13 cellular contexts compared by ENCODE assay signal in genomic region chr4:159052315-159052714, GRCh38. TPM values are rescaled to one million over a fixed set of nuclear protein-coding genes. Genes with fewer than 3 reads are reported as not detected.
DNase-seq lines count a peak whose midpoint lies in the region; ATAC-seq and TF ChIP-seq lines count a peak whose summit lies in the region.
"Had no signal": no experiment of that assay in that cellular context is flagged by ENCODE, and none has a peak within 500 bp of the region (broad histone marks: within the 10 kb centered on the region; RNA-seq: fewer than 3 reads in every experiment).

No MANE protein-coding gene starts in this region.

- no peaks in the 10 kb centered on the region for H3K9me3 ChIP-seq in osteoblast (ENCODE audit: low read depth, low read length)
- H3K9me3 ChIP-seq: vagina had no signal

- no peak overlapping the region for H3K4me3 Mint-ChIP-seq in mesothelial cell of epicardium
- H3K4me3 Mint-ChIP-seq: activated T-helper 17 cell treated with anti-CD3 and anti-CD28 coated beads, Interleukin-2, amount 50 U/mL, for 72 hours had no signal

- H3K27me3 Mint-ChIP-seq in mesothelial cell of epicardium (ENCODE audit: low read depth), result no peaks in the 10 kb centered on the region

- peaks cover 12% of the 10 kb centered on the region for H3K4me1 ChIP-seq in osteoblast (ENCODE audit: insufficient read depth, low read length)

- H3K36me3 Mint-ChIP-seq in mesothelial cell of epicardium, result no peaks in the 10 kb centered on the region

- no peak overlapping the region for H3K4me2 ChIP-seq in osteoblast (ENCODE audit: insufficient read depth, low read length)

- no peaks in the 10 kb centered on the region for H3K36me3 ChIP-seq in osteoblast (ENCODE audit: insufficient read depth, low read length)
- H3K36me3 ChIP-seq: vagina had no signal

- ATAC-seq in GM19455 (IDR thresholded peaks at IDR 0.05; ENCODE audit: unreplicated experiment), result peak; percentile 41
- ATAC-seq in HG02885 (IDR thresholded peaks at IDR 0.05; ENCODE audit: poor library complexity, unreplicated experiment), result peak; percentile 58
- ATAC-seq in HG03575 (IDR thresholded peaks at IDR 0.05; ENCODE audit: extremely low read depth, insufficient number of reproducible peaks, low FRiP score, unreplicated experiment), result peak; percentile 46
- ATAC-seq: left cardiac atrium, Panc1 had no signal

- H3K79me2 ChIP-seq in osteoblast (ENCODE audit: insufficient read depth, low read length), result no peaks in the 10 kb centered on the region

- H2AFZ ChIP-seq in osteoblast (ENCODE audit: low read length), result no peak overlapping the region

- no peak overlapping the region for H3K27ac Mint-ChIP-seq in mesothelial cell of epicardium
- H3K27ac Mint-ChIP-seq: activated T-helper 17 cell treated with anti-CD3 and anti-CD28 coated beads, Interleukin-2, amount 50 U/mL, for 72 hours had no signal

- peaks cover 22% of the 10 kb centered on the region for H3K4me1 Mint-ChIP-seq in mesothelial cell of epicardium

- peak; percentile 55 for DNase-seq in GM12864 (ENCODE audit: low read depth)
- DNase-seq in mesothelial cell of epicardium (ENCODE audit: low spot score in 2 of 2, unreplicated experiment in 2 of 2), result no peak
- DNase-seq in osteoblast (ENCODE audit: insufficient read length, low spot score, missing footprints), result no peak
- no peak for DNase-seq in EL
- DNase-seq in NCI-H345 treated with DMSO at 0.1 percent for 48 hours (lab: John Stamatoyannopoulos, UW; ENCODE audit: unreplicated experiment), result no peak
- DNase-seq: left cardiac atrium, NCI-H1436 treated with DMSO at 0.1 percent for 48 hours had no signal

- no peaks in the 10 kb centered on the region for H3K9me3 Mint-ChIP-seq in mesothelial cell of epicardium
- H3K9me3 Mint-ChIP-seq: activated T-helper 17 cell treated with anti-CD3 and anti-CD28 coated beads, Interleukin-2, amount 50 U/mL, for 72 hours had no signal

- H3K4me3 ChIP-seq in GM12864 (ENCODE audit: low read depth, low read length) (peak overlapping the region; percentile 35), osteoblast (ENCODE audit: insufficient read depth, low read length) (no peak overlapping the region)
- H3K4me3 ChIP-seq: vagina had no signal

- H4K20me1 ChIP-seq in osteoblast (ENCODE audit: insufficient read depth, low read length), result no peaks in the 10 kb centered on the region

- peaks cover 8% of the 10 kb centered on the region for H3K27me3 ChIP-seq in osteoblast (ENCODE audit: insufficient read depth, low read length)
- H3K27me3 ChIP-seq: vagina had no signal

- no peak overlapping the region for H3K27ac ChIP-seq in osteoblast (ENCODE audit: low read depth, low read length)
- H3K27ac ChIP-seq: vagina had no signal

- TF ChIP-seq CTCF in GM12864 (IDR thresholded peaks at IDR 0.05; ENCODE audit: low read depth, low read length, missing control alignments), result no peak
- no peak for TF ChIP-seq CTCF in mesothelial cell of epicardium (IDR thresholded peaks at IDR 0.05; ENCODE audit: unreplicated experiment)
- no peak for TF ChIP-seq CTCF in osteoblast (IDR thresholded peaks at IDR 0.05; ENCODE audit: extremely low read depth, low read depth, low read length)

RNA-seq across cellular contexts. Expression of gene RAPGEF2, which starts 50.6 kb away (rescaled TPM):
- total RNA-seq in mesothelial cell of epicardium, result 46.7 to 50.2 TPM (median 49.4 TPM) in 3 replicates
- 50.3 and 53.0 TPM in 2 replicates for total RNA-seq in osteoblast
